ENCODE assay signal across 8 cellular contexts in the genomic region with DNA sequence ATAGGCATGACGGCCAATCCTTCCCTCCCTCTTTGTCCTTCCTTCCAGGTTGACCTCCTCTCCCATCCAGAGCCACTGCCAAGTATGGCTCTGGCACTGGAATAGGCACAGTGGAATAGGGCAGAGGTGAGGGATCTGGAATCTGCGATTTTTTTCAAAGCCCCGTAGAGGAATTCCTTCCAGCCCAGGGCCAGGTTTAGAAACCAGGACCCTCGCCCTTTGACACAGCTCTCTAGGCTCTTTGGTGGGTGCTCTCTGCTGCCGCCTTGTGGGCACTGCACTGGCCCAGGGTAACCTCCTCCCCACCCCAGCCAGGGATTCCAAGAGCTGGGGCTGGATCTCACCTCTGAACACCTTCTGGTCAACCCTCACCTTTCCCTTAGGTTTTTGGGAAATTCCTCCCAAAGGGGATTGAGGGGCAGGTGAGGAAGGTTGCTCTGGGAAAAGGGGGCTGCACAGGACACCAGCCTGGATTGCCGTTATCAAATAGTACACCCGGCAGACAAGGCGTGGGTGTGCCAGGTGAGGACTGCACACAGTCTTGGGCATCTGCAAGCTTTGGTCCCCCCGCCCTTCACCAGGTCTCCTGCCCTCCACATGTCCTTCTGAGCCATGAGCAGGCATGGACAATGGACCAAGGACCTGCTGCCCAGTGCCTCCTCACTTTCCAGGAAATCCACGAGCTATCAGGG. TPM values are rescaled to one million over a fixed set of nuclear protein-coding genes. Genes with fewer than 3 reads are reported as not detected.
DNase-seq lines count a peak whose midpoint lies in the region; ATAC-seq, FAIRE-seq and TF ChIP-seq lines count a peak whose summit lies in the region.

No MANE protein-coding gene starts in this region.

- no peak overlapping the region for H3K9ac ChIP-seq in GM12878 (ENCODE audit: control insufficient read depth, insufficient read depth, low read length)

- no peak overlapping the region for H3K4me3 ChIP-seq in GM12878

- SMC1A ChIA-PET in GM12878 (lab: Charles Lee; ENCODE audit: uncharacterized antibody, unreplicated experiment): interaction anchor here (0.6 to 5.9 kb wide), 24 partner anchors 11 to 383 kb away, joined by 3 to 51 read pairs (median 4); a partner anchor contains a TSS

- FAIRE-seq in GM12878 (lab: Jason Lieb, UNC): no peak

- POLR2A ChIA-PET in GM12878 (lab: Charles Lee): interaction anchor here (1.7 to 2.3 kb wide), 2 partner anchors 71 to 321 kb away, joined by 5 to 9 read pairs; no protein-coding TSS in a partner anchor

- peaks cover 64% of the 10 kb centered on the region for H3K4me1 ChIP-seq in GM12878 (ENCODE audit: control insufficient read depth, insufficient read depth, low read length)

- no peaks in the 10 kb centered on the region for H4K20me1 ChIP-seq in GM12878 (ENCODE audit: control insufficient read depth, insufficient read depth)

- DNase-seq in COLO668 (lab: John Stamatoyannopoulos, UW; ENCODE audit: unreplicated experiment) (peak; percentile 27), HUDEP-2 (lab: John Stamatoyannopoulos, UW; ENCODE audit: unreplicated experiment in 76 of 76) (peak in 53 of 76 experiments; percentile 5 to 68 (median 47)), T-helper 9 cell (peak; percentile 65), GM12878 (ENCODE audit: low read depth, low spot score) (no peak), islet precursor cell (peak; percentile 84), NCI-H2029 (lab: John Stamatoyannopoulos, UW) (no peak)
- DNase-seq in stimulated activated CD4-positive, alpha-beta T cell treated with anti-CD3 and anti-CD28 coated beads, Interleukin-4, amount 100 ng/mL, for 4 hours: peak; percentile 50 to 72

- peak; percentile 61 for TF ChIP-seq RAD21 in GM12878 (IDR thresholded peaks at IDR 0.05; ENCODE audit: insufficient read depth, low read depth, low read length)

- H3K9me3 ChIP-seq in GM12878 (replicated peaks; ENCODE audit: control insufficient read depth, insufficient read depth, low read length): no peaks in the 10 kb centered on the region; the same call in 2 of the 3 replicates

- peak; percentile 56 for ATAC-seq in GM12878
- ATAC-seq in GM18517 (IDR thresholded peaks at IDR 0.05; ENCODE audit: unreplicated experiment): no peak

- H2AFZ ChIP-seq in GM12878 (ENCODE audit: control insufficient read depth, low read depth, low read length): no peak overlapping the region

- no peaks in the 10 kb centered on the region for H3K36me3 ChIP-seq in GM12878 (ENCODE audit: control insufficient read depth in 2 of 2, insufficient read depth in 2 of 2, low read length in 1 of 2)

- RAD21 ChIA-PET in GM12878 (lab: Charles Lee; ENCODE audit: unreplicated experiment): interaction anchor here (0.8 to 7.2 kb wide), 21 partner anchors 11 to 381 kb away, joined by 3 to 53 read pairs (median 7); a partner anchor contains a TSS

- peak; percentile 77 to 98 (median 96) for TF ChIP-seq CTCF in GM12878 (IDR thresholded peaks at IDR 0.05 in 2 of 3, conservative IDR thresholded peaks at IDR 0.05 in 1 of 3; ENCODE audit: control insufficient read depth in 2 of 3, extremely low read depth in 1 of 3, insufficient read depth in 1 of 3, low read depth in 3 of 3, low read length in 3 of 3)

- CTCF ChIA-PET in GM12878 (lab: Yijun Ruan, JAX): interaction anchor here (0.6 to 8.9 kb wide), 42 partner anchors 10 to 1425 kb away, joined by 3 to 116 read pairs (median 5); a partner anchor contains a TSS

- TF ChIP-seq POLR2A in GM12878 (IDR thresholded peaks at IDR 0.05; ENCODE audit: low read depth, low read length): no peak

- H3K27me3 ChIP-seq in GM12878 (replicated peaks in 1 of 2; ENCODE audit: control insufficient read depth in 2 of 2, insufficient read depth in 2 of 2, low read length in 1 of 2): no peaks in the 10 kb centered on the region

- no peaks in the 10 kb centered on the region for H3K79me2 ChIP-seq in GM12878 (ENCODE audit: control insufficient read depth, insufficient read depth, low read length)

- no peak overlapping the region for H3K27ac ChIP-seq in GM12878 (ENCODE audit: control insufficient read depth, insufficient read depth)

- WGBS in GM12878 (ENCODE audit: insufficient coverage, insufficient replicate concordance, low lambda C conversion rate, missing lambda C conversion rate): 34% methylated on average over 10 of the region's 10 CpGs

- in situ Hi-C loops in GM12878 (cut with MboI): no loop called here

- TF ChIP-seq EP300 in GM12878 (IDR thresholded peaks at IDR 0.05; ENCODE audit: borderline replicate concordance in 1 of 2, control insufficient read depth in 1 of 2, low read depth in 2 of 2, low read length in 2 of 2): no peak

- BruUV-seq in GM12878 (replicated peaks; lab: Mats Ljungman, UMichigan): no TSS peak

- 0 out of 2 replicates have a peak overlapping the region, but pooled peaks have one; percentile 0 for H3K4me2 ChIP-seq in GM12878 (ENCODE audit: control insufficient read depth, insufficient read depth)

- intact Hi-C loops in GM12878 (cut with micrococcal nuclease; ENCODE audit: unreplicated experiment): loop anchor here (5.0 to 10.0 kb wide), 3 partner anchors 54 to 314 kb away; no protein-coding TSS in a partner anchor

TF ChIP-seq in GM12878, 131 proteins besides CTCF, POLR2A, EP300 and RAD21:
- TF ChIP-seq SMC3 (IDR thresholded peaks at IDR 0.05; ENCODE audit: borderline replicate concordance, low read length) (peak; percentile 67), NFIC (IDR thresholded peaks at IDR 0.05; ENCODE audit: low read depth, low read length) (no peak), NR2F1 (conservative IDR thresholded peaks at IDR 0.05) (peak; percentile 67), YY1 (IDR thresholded peaks at IDR 0.05; ENCODE audit: low read depth, low read length) (0 out of 2 replicates have a peak, but pooled peaks have one; percentile 43), ZNF622 (IDR thresholded peaks at IDR 0.05) (no peak), IKZF2 (IDR thresholded peaks at IDR 0.05) (peak in 1 of 2 experiments; percentile 23; a peak in 1 of 4 replicates), PML (IDR thresholded peaks at IDR 0.05; ENCODE audit: low read length) (no peak), ZNF207 (IDR thresholded peaks at IDR 0.05; ENCODE audit: borderline replicate concordance) (0 out of 2 replicates have a peak, but pooled peaks have one; percentile 18)
- TF ChIP-seq, protein P1, sequence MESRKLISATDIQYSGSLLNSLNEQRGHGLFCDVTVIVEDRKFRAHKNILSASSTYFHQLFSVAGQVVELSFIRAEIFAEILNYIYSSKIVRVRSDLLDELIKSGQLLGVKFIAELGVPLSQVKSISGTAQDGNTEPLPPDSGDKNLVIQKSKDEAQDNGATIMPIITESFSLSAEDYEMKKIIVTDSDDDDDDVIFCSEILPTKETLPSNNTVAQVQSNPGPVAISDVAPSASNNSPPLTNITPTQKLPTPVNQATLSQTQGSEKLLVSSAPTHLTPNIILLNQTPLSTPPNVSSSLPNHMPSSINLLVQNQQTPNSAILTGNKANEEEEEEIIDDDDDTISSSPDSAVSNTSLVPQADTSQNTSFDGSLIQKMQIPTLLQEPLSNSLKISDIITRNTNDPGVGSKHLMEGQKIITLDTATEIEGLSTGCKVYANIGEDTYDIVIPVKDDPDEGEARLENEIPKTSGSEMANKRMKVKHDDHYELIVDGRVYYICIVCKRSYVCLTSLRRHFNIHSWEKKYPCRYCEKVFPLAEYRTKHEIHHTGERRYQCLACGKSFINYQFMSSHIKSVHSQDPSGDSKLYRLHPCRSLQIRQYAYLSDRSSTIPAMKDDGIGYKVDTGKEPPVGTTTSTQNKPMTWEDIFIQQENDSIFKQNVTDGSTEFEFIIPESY (IDR thresholded peaks at IDR 0.05): no peak
TF ChIP-seq in GM12878: peak in this region for 5.

RNA-seq across cellular contexts. Expression of a gene that starts 22.8 kb away (rescaled TPM):
- total RNA-seq in GM12878 (2013; cell fraction: nucleolus; rRNA removed): not detected in 2 replicates
- total RNA-seq in GM12878 (2014; rRNA removed) (0.11 TPM in 1 of 2 replicates, not detected in the other), GM12878 (2014; rRNA removed; fragmentation: Illumina TruSeq; extraction: Trizol) (not detected in 2 replicates), GM12878 (2021) (0.03 and 0.05 TPM in 2 replicates)
- polyA plus RNA-seq in GM12878 (2011; ENCODE audit: low read depth): not detected
- polyA plus RNA-seq in GM12878 (2011; rRNA removed) (not detected in 2 replicates), GM12878 (2014; fragmentation: Illumina TruSeq; extraction: Trizol) (0.04 and 0.06 TPM in 2 replicates), GM12878 (2014; fragmentation: Nextera tagmentation; extraction: Ambion mirVana) (not detected), GM12878 (2014; rRNA removed) (0.06 and 0.18 TPM in 2 replicates), GM12878 (2016; fragmentation: Nextera tagmentation; extraction: Ambion mirVana) (not detected)
- polyA plus RNA-seq in GM12878 (2011; cell fraction: cytosol; rRNA removed): not detected in 2 replicates
- not detected in 2 replicates for polyA plus RNA-seq in GM12878 (2011; cell fraction: nucleus; rRNA removed)
- polyA plus RNA-seq in GM12878 (2012): 0.03 and 0.04 TPM in 2 replicates
- polyA minus RNA-seq in GM12878 (2011; rRNA and poly(A)+ RNA removed): not detected in 2 replicates
- not detected in 2 replicates for polyA minus RNA-seq in GM12878 (2011; cell fraction: cytosol; rRNA and poly(A)+ RNA removed)
- not detected in 2 replicates for polyA minus RNA-seq in GM12878 (2011; cell fraction: nucleus; rRNA and poly(A)+ RNA removed)

Comparison
In these comparisons a context has a peak if more than half of its experiments do, and no peak if none do; other contexts are left out.
1. DNase-seq: peak in COLO668 (single experiment), HUDEP-2 (53 of 76), T-helper 9 cell (single experiment), islet precursor cell (single experiment) and stimulated activated CD4-positive, alpha-beta T cell treated with anti-CD3 and anti-CD28 coated beads, Interleukin-4, amount 100 ng/mL, for 4 hours (2 of 2); none in GM12878 (single experiment) and NCI-H2029 (single experiment).